ENCODE assay signal across 1 cellular context in genomic region chr2:42978175-42978886, GRCh38.
TF ChIP-seq lines count a peak whose summit lies in the region.

No MANE protein-coding gene starts in this region.

TF ChIP-seq in HepG2, 621 proteins besides CTCF, POLR2A, EP300 and RAD21 (continued from another document and continues in another):
- TF ChIP-seq AHDC1 (CRISPR knock-in tag; IDR thresholded peaks at IDR 0.05; ENCODE audit: borderline replicate concordance) (peak; percentile 93), ZNF580 (CRISPR knock-in tag; IDR thresholded peaks at IDR 0.05; ENCODE audit: borderline replicate concordance, low read depth) (peak; percentile 72; the same call in 1 of the 2 replicates), ZNF546 (CRISPR knock-in tag; conservative IDR thresholded peaks at IDR 0.05) (peak; percentile 14; the same call in 1 of the 2 replicates), ZNF501 (CRISPR knock-in tag; IDR thresholded peaks at IDR 0.05) (peak; percentile 64), POLR2G (IDR thresholded peaks at IDR 0.05; ENCODE audit: low read depth, low read length) (peak; percentile 90), FOXO1 (CRISPR knock-in tag; IDR thresholded peaks at IDR 0.05) (peak; percentile 88), ZNF678 (CRISPR knock-in tag; IDR thresholded peaks at IDR 0.05) (peak; percentile 73), ZNF124 (CRISPR knock-in tag; IDR thresholded peaks at IDR 0.05) (peak; percentile 75; the same call in 1 of the 2 replicates), ZNF280B (CRISPR knock-in tag; IDR thresholded peaks at IDR 0.05; ENCODE audit: borderline replicate concordance) (peak; percentile 48), ZNF878 (CRISPR knock-in tag; IDR thresholded peaks at IDR 0.05) (no peak), DMAP1 (CRISPR knock-in tag; IDR thresholded peaks at IDR 0.05) (peak; percentile 87), ZBTB2 (CRISPR knock-in tag; IDR thresholded peaks at IDR 0.05; ENCODE audit: low read depth) (no peak), NFAT5 (CRISPR knock-in tag; IDR thresholded peaks at IDR 0.05) (peak; percentile 46; the same call in 1 of the 2 replicates), SYNCRIP (IDR thresholded peaks at IDR 0.05; ENCODE audit: insufficient read depth, low read depth, low read length) (no peak), SRF (IDR thresholded peaks at IDR 0.05; ENCODE audit: low read depth, low read length) (no peak), BHLHE40 (IDR thresholded peaks at IDR 0.05; ENCODE audit: low read length) (peak; percentile 20; the same call in 1 of the 2 replicates), JUND (CRISPR knock-in tag; IDR thresholded peaks at IDR 0.05) (peak; percentile 83), GMEB1 (CRISPR knock-in tag; IDR thresholded peaks at IDR 0.05; ENCODE audit: borderline replicate concordance) (peak; percentile 51; the same call in 1 of the 2 replicates), ESRRA (CRISPR knock-in tag; IDR thresholded peaks at IDR 0.05; ENCODE audit: low read depth) (peak; percentile 70; the same call in 1 of the 2 replicates), NKX3-1 (CRISPR knock-in tag; IDR thresholded peaks at IDR 0.05) (peak; percentile 58; the same call in 1 of the 2 replicates), NBN (conservative IDR thresholded peaks at IDR 0.05) (no peak), YEATS4 (CRISPR knock-in tag; IDR thresholded peaks at IDR 0.05; ENCODE audit: borderline replicate concordance) (peak; percentile 80), RFXAP (CRISPR knock-in tag; IDR thresholded peaks at IDR 0.05; ENCODE audit: borderline replicate concordance) (peak; percentile 93), WIZ (CRISPR knock-in tag; IDR thresholded peaks at IDR 0.05) (peak; percentile 86), AFF4 (CRISPR knock-in tag; IDR thresholded peaks at IDR 0.05) (no peak; the same call in 1 of the 2 replicates), ZSCAN31 (CRISPR knock-in tag; IDR thresholded peaks at IDR 0.05; ENCODE audit: low read depth) (peak; percentile 98), FUBP1 (CRISPR knock-in tag; IDR thresholded peaks at IDR 0.05; ENCODE audit: borderline replicate concordance) (no peak), PAWR (CRISPR knock-in tag; IDR thresholded peaks at IDR 0.05; ENCODE audit: borderline replicate concordance) (0 out of 2 replicates have a peak, but pooled peaks have one; percentile 55), ZNF597 (CRISPR knock-in tag; IDR thresholded peaks at IDR 0.05) (no peak), RORA (CRISPR knock-in tag; IDR thresholded peaks at IDR 0.05) (no peak), FLYWCH1 (CRISPR knock-in tag; IDR thresholded peaks at IDR 0.05) (no peak), ZSCAN9 (CRISPR knock-in tag; IDR thresholded peaks at IDR 0.05; ENCODE audit: borderline replicate concordance) (0 out of 2 replicates have a peak, but pooled peaks have one; percentile 78)
